Comparison of ENCODE assay signal across 8 cellular contexts in the genomic region with DNA sequence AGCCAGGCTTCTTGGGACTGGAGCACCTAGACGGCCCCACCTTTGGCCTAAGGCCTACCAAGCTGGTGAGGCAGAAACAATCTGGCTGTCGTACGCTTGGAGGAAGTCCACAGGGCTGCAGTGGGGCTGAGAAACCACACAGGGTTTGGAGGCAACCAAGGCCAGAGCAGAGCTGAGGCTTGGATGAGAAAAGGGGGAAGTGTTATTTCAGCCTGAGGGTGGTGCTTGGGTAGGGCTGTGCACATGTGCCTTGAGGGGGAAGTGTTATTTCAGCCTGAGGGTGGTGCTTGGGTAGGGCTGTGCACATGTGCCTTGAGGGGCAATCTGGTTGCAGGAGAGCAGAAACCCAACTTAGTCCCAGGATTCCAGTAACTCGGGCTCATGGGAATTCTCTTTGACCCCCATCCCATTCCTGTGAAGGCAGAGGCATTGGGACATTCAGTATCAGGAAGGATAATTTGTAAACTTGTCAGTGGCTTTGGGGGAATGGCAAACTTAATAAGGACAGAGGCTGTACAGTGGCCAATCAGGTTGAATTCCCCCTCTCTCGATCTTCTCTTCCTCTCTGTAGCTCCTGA. TPM values are rescaled to one million over a fixed set of nuclear protein-coding genes. Genes with fewer than 3 reads are reported as not detected.
DNase-seq lines count a peak whose midpoint lies in the region; ATAC-seq and TF ChIP-seq lines count a peak whose summit lies in the region.

No MANE protein-coding gene starts in this region.

- DNase-seq in Caco-2 (no peak), SKM-1 (lab: John Stamatoyannopoulos, UW; ENCODE audit: unreplicated experiment) (peak; percentile 86), NCI-H2029 (lab: John Stamatoyannopoulos, UW) (no peak)
- no peak for DNase-seq in activated effector memory CD4-positive, alpha-beta T cell treated with anti-CD3 and anti-CD28 coated beads, Interleukin-2, amount 50 U/mL, for 16 hours

- no peaks in the 10 kb centered on the region for H3K9me3 Mint-ChIP-seq in Caco-2 (ENCODE audit: unreplicated experiment)

- ATAC-seq in GM19324 (IDR thresholded peaks at IDR 0.05; ENCODE audit: low FRiP score, unreplicated experiment) (peak; percentile 39), HG03175 (IDR thresholded peaks at IDR 0.05; ENCODE audit: unreplicated experiment) (peak; percentile 72), gastroesophageal sphincter (peak; percentile 42)

- 49 to 88% methylated on average over 1 to 2 of the region's 5 CpGs for WGBS in gastroesophageal sphincter (ENCODE audit: low coverage in 1 of 2), 2 donors

- H3K27ac ChIP-seq in gastroesophageal sphincter (no peak overlapping the region), skeletal muscle tissue (ENCODE audit: low read depth, low read length) (no peak overlapping the region)

- CTCF ChIA-PET in Caco-2 (lab: Charles Lee), result no interaction called here

- no peaks in the 10 kb centered on the region for H3K36me3 Mint-ChIP-seq in Caco-2 (ENCODE audit: insufficient read depth, unreplicated experiment)

- no peak for TF ChIP-seq EP300 in gastroesophageal sphincter (IDR thresholded peaks at IDR 0.05)

- H3K9me3 ChIP-seq in Caco-2, result no peaks in the 10 kb centered on the region
- no peaks in the 10 kb centered on the region for H3K9me3 ChIP-seq in gastroesophageal sphincter
- no peaks in the 10 kb centered on the region for H3K9me3 ChIP-seq in skeletal muscle tissue (ENCODE audit: control insufficient read depth in 3 of 3, low read length in 3 of 3)

- TF ChIP-seq CTCF in Caco-2 (IDR thresholded peaks at IDR 0.05; ENCODE audit: insufficient read depth in 1 of 2, low read depth in 1 of 2, low read length in 1 of 2, severe bottlenecking in 1 of 2, unreplicated experiment in 1 of 2) (no peak), gastroesophageal sphincter (IDR thresholded peaks at IDR 0.05) (no peak)

- TF ChIP-seq POLR2A in gastroesophageal sphincter (IDR thresholded peaks at IDR 0.05), result no peak

- POLR2A ChIA-PET in Caco-2 (lab: Charles Lee), result no interaction called here

- peak overlapping the region; percentile 65 for H3K4me3 Mint-ChIP-seq in Caco-2 (ENCODE audit: unreplicated experiment)

- H3K27ac Mint-ChIP-seq in Caco-2 (ENCODE audit: unreplicated experiment), result no peak overlapping the region

- H3K36me3 ChIP-seq in Caco-2 (ENCODE audit: control insufficient read depth, insufficient read depth, low read length) (no peaks in the 10 kb centered on the region), gastroesophageal sphincter (no peaks in the 10 kb centered on the region), skeletal muscle tissue (ENCODE audit: control insufficient read depth in 3 of 3, insufficient read depth in 3 of 3, low read length in 3 of 3) (no peaks in the 10 kb centered on the region)

- H3K4me1 ChIP-seq in Caco-2 (peaks cover 5% of the 10 kb centered on the region; the same call in 1 of the 2 replicates), gastroesophageal sphincter (peaks cover 0 to 23% (median 9%) of the 10 kb centered on the region in 3 donors), skeletal muscle tissue (ENCODE audit: control insufficient read depth in 3 of 3, insufficient read depth in 3 of 3, low read length in 3 of 3) (peaks cover 4 to 9% (median 6%) of the 10 kb centered on the region in 3 donors)

- H3K4me1 Mint-ChIP-seq in Caco-2 (ENCODE audit: low read depth, unreplicated experiment), result no peaks in the 10 kb centered on the region

- no TSS peak for BruUV-seq in Caco-2 (replicated peaks; lab: Mats Ljungman, UMichigan)

- peaks cover 2% of the 10 kb centered on the region for H3K27me3 Mint-ChIP-seq in Caco-2 (ENCODE audit: insufficient read depth, unreplicated experiment)

- H3K27me3 ChIP-seq in Caco-2 (replicated peaks; ENCODE audit: control insufficient read depth, insufficient read depth, low read length) (no peaks in the 10 kb centered on the region), gastroesophageal sphincter (peaks cover 67% of the 10 kb centered on the region), skeletal muscle tissue (ENCODE audit: control insufficient read depth in 3 of 3, insufficient read depth in 3 of 3, low read length in 3 of 3) (peaks cover 44 to 53% (median 51%) of the 10 kb centered on the region in 3 donors)

- H3K4me3 ChIP-seq in Caco-2 (ENCODE audit: low read depth, low read length) (peak overlapping the region; percentile 84; the same call in 1 of the 2 replicates), gastroesophageal sphincter (peak overlapping the region in 1 of 2 donors; percentile 73), skeletal muscle tissue (ENCODE audit: low read length in 3 of 3) (peak overlapping the region in 2 of 3 donors; percentile 49 to 54)

- H3K9ac ChIP-seq in skeletal muscle tissue (ENCODE audit: low read depth in 1 of 3, low read length in 3 of 3), result no peak overlapping the region

- intact Hi-C loops in Caco-2 (cut with micrococcal nuclease; ENCODE audit: unreplicated experiment), result no loop called here

RNA-seq across cellular contexts. Expression of a gene that starts 1.0 kb away (rescaled TPM):
- 11.6 and 12.1 TPM in 2 replicates for total RNA-seq in Caco-2 (2022)
- total RNA-seq in gastroesophageal sphincter, result 1 to 10 TPM; 2.2 to 5.4 (median 4.0) TPM
- total RNA-seq in skeletal muscle tissue, result under 0.01 TPM

RNA-seq across cellular contexts. Expression of a gene that starts 8.1 kb away (rescaled TPM):
- total RNA-seq in Caco-2 (2022), result 0.30 TPM in 1 of 2 replicates, not detected in the other
- not detected for total RNA-seq in gastroesophageal sphincter
- not detected for total RNA-seq in skeletal muscle tissue

RNA-seq across cellular contexts. Expression of a gene that starts 51.1 kb away (rescaled TPM):
- total RNA-seq in Caco-2 (2022) (450 and 505 TPM in 2 replicates), gastroesophageal sphincter (100 to 1,000 TPM; 221 to 258 (median 240) TPM), skeletal muscle tissue (205 TPM)

RNA-seq across cellular contexts. Expression of a gene that starts 52.2 kb away (rescaled TPM):
- total RNA-seq in Caco-2 (2022) (24.1 and 25.4 TPM in 2 replicates), gastroesophageal sphincter (10 to 100 TPM; 21.7 to 37.5 (median 30.2) TPM), skeletal muscle tissue (17.7 TPM)
